Comparison of ENCODE assay signal across 21 cellular contexts in genomic region chrX:71936632-71937031, GRCh38. TPM values are rescaled to one million over a fixed set of nuclear protein-coding genes. Genes with fewer than 3 reads are reported as not detected.
DNase-seq lines count a peak whose midpoint lies in the region; FAIRE-seq and TF ChIP-seq lines count a peak whose summit lies in the region.
"Had no signal": no experiment of that assay in that cellular context is flagged by ENCODE, and none has a peak within 500 bp of the region (broad histone marks: within the 10 kb centered on the region; RNA-seq: fewer than 3 reads in every experiment).

No MANE protein-coding gene starts in this region.

- no peaks in the 10 kb centered on the region for H3K27me3 Mint-ChIP-seq in astrocyte (ENCODE audit: low read depth, unreplicated experiment)
- H3K27me3 Mint-ChIP-seq: CD4-positive, CD25-positive, alpha-beta regulatory T cell had no signal

- H3K27me3 ChIP-seq in astrocyte (ENCODE audit: insufficient read depth, low read length) (no peaks in the 10 kb centered on the region), esophagus squamous epithelium (no peaks in the 10 kb centered on the region)

- FAIRE-seq in D721Med (lab: Jason Lieb, UNC) (peak; percentile 25), HTR-8/SVneo (lab: Jason Lieb, UNC) (peak; percentile 36), astrocyte (lab: Jason Lieb, UNC) (peak; percentile 95)
- FAIRE-seq: GM12891, GM18507, H1 had no signal

- no peaks in the 10 kb centered on the region for H3K9me3 ChIP-seq in astrocyte (ENCODE audit: insufficient read depth, low read depth, low read length)
- H3K9me3 ChIP-seq in esophagus squamous epithelium = no peaks in the 10 kb centered on the region
- H3K9me3 ChIP-seq: Caco-2 had no signal

- no peak overlapping the region for H3K4me3 Mint-ChIP-seq in astrocyte (ENCODE audit: unreplicated experiment)
- H3K4me3 Mint-ChIP-seq: CD4-positive, CD25-positive, alpha-beta regulatory T cell; CD8-positive, alpha-beta T cell had no signal

- 20 to 50% methylated on average over 1 of the region's 1 CpG for WGBS in esophagus squamous epithelium, 2 donors

- H3K79me2 ChIP-seq in astrocyte (ENCODE audit: insufficient read depth, low read length) = no peaks in the 10 kb centered on the region

- H3K27ac Mint-ChIP-seq in astrocyte (ENCODE audit: unreplicated experiment) = no peak overlapping the region
- H3K27ac Mint-ChIP-seq: CD4-positive, CD25-positive, alpha-beta regulatory T cell; CD8-positive, alpha-beta T cell had no signal

- TF ChIP-seq CTCF in D721Med (IDR thresholded peaks at IDR 0.05; ENCODE audit: insufficient read depth, missing control alignments) (no peak), astrocyte (IDR thresholded peaks at IDR 0.05; ENCODE audit: insufficient read depth, low read depth, low read length) (no peak), esophagus squamous epithelium (IDR thresholded peaks at IDR 0.05) (no peak)

- peaks cover 17% of the 10 kb centered on the region for H3K4me1 Mint-ChIP-seq in astrocyte (ENCODE audit: low read depth, unreplicated experiment)
- H3K4me1 Mint-ChIP-seq: CD4-positive, CD25-positive, alpha-beta regulatory T cell had no signal

- no peaks in the 10 kb centered on the region for H3K36me3 ChIP-seq in astrocyte (ENCODE audit: insufficient read depth, low read length)
- H3K36me3 ChIP-seq in esophagus squamous epithelium = no peaks in the 10 kb centered on the region

- no peak overlapping the region for H3K4me2 ChIP-seq in astrocyte (ENCODE audit: low read length)

- H2AFZ ChIP-seq in astrocyte (ENCODE audit: low read depth, low read length) = no peak overlapping the region

- intact Hi-C loops in esophagus squamous epithelium (cut with DNase I) = no loop called here

- peaks cover 14% of the 10 kb centered on the region for H3K4me1 ChIP-seq in astrocyte (ENCODE audit: insufficient read depth, low read length)
- no peaks in the 10 kb centered on the region for H3K4me1 ChIP-seq in esophagus squamous epithelium
- H3K4me1 ChIP-seq: Caco-2 had no signal

- H3K9me3 Mint-ChIP-seq in astrocyte (ENCODE audit: unreplicated experiment) = no peaks in the 10 kb centered on the region
- H3K9me3 Mint-ChIP-seq: CD8-positive, alpha-beta T cell had no signal

- H3K27ac ChIP-seq in astrocyte (ENCODE audit: low read depth, low read length) (no peak overlapping the region), esophagus squamous epithelium (no peak overlapping the region)

- peaks cover 4% of the 10 kb centered on the region for H3K36me3 Mint-ChIP-seq in astrocyte (ENCODE audit: low read depth, unreplicated experiment)
- H3K36me3 Mint-ChIP-seq: CD4-positive, CD25-positive, alpha-beta regulatory T cell; CD8-positive, alpha-beta T cell had no signal

- TF ChIP-seq POLR2A in esophagus squamous epithelium (IDR thresholded peaks at IDR 0.05) = no peak

- no peak for DNase-seq in D721Med (ENCODE audit: insufficient read length, low spot score)
- DNase-seq in HTR-8/SVneo (ENCODE audit: insufficient read length, low spot score) = no peak
- no peak for DNase-seq in astrocyte (ENCODE audit: low read depth)
- DNase-seq in HuH-7.5 (ENCODE audit: low spot score) = no peak
- no peak for DNase-seq in esophagus squamous epithelium (lab: John Stamatoyannopoulos, UW)
- no peak for DNase-seq in epidermal melanocyte (ENCODE audit: insufficient read length, low spot score)
- DNase-seq in CD1c-positive myeloid dendritic cell (ENCODE audit: extremely low spot score) = no peak
- DNase-seq: 8988T; C1 segment of cervical spinal cord; Caco-2; CD4-positive, CD25-positive, alpha-beta regulatory T cell; CD8-positive, alpha-beta T cell; DMS 273 treated with DMSO at 0.1 percent for 48 hours; DMS53; DMS79 treated with DMSO at 0.1 percent for 48 hours; GF-D8; H7; HCEC 1CT had no signal

- no peak overlapping the region for H3K4me3 ChIP-seq in astrocyte (ENCODE audit: insufficient read depth, low read depth, low read length)
- H3K4me3 ChIP-seq in esophagus squamous epithelium = no peak overlapping the region

- H3K9ac ChIP-seq in astrocyte (ENCODE audit: low read length) = no peak overlapping the region

- no peaks in the 10 kb centered on the region for H4K20me1 ChIP-seq in astrocyte (ENCODE audit: insufficient read depth, low read length)

RNA-seq across cellular contexts. Expression of gene NHSL2, which starts 26.0 kb away (rescaled TPM):
- total RNA-seq in astrocyte (13.0 and 14.8 TPM in 2 replicates), esophagus squamous epithelium (1 to 10 TPM in 2 of 4 donors, under 1 TPM in 2; 0.23 to 7.1 (median 1.6) TPM)
